ENCODE assay signal across 8 cellular contexts in genomic region chr17:42980766-42981397, GRCh38. TPM values are rescaled to one million over a fixed set of nuclear protein-coding genes. Genes with fewer than 3 reads are reported as not detected.
DNase-seq lines count a peak whose midpoint lies in the region; ATAC-seq and TF ChIP-seq lines count a peak whose summit lies in the region.

No MANE protein-coding gene starts in this region.

- H3K4me2 ChIP-seq in IMR-90 (ENCODE audit: low read depth, low read length) (peak overlapping the region; percentile 99), parathyroid adenoma (ENCODE audit: low read length) (peak overlapping the region; percentile 99)

- no peak overlapping the region; the same call in 1 of the 2 replicates for H4K91ac ChIP-seq in IMR-90 (ENCODE audit: insufficient read depth, low read depth, low read length)

- no TSS peak for BruUV-seq in IMR-90 (replicated peaks; lab: Mats Ljungman, UMichigan)

- dilution Hi-C loops in IMR-90 (cut with HindIII; ENCODE audit: low sequenced_read_pairs, unreplicated experiment): no loop called here

- H2AK5ac ChIP-seq in IMR-90 (ENCODE audit: low read depth, low read length): peak overlapping the region; percentile 11

- peaks cover 34% of the 10 kb centered on the region for H3K79me2 ChIP-seq in parathyroid adenoma

- H3K79me1 ChIP-seq in IMR-90 (ENCODE audit: low read depth in 1 of 2, low read length in 2 of 2): peaks cover 0 to 58% of the 10 kb centered on the region in 2 experiments; a peak in 3 of 4 replicates

- H3K27ac Mint-ChIP-seq in CD8-positive, alpha-beta memory T cell: peak overlapping the region; percentile 76 to 99 (median 96)

- H3K14ac ChIP-seq in IMR-90 (replicated peaks; ENCODE audit: low read depth, low read length): peak overlapping the region; percentile 17

- TF ChIP-seq CTCF in IMR-90 (conservative IDR thresholded peaks at IDR 0.05; ENCODE audit: low read depth, low read length): no peak
- peak; percentile 32 for TF ChIP-seq CTCF in parathyroid adenoma (IDR thresholded peaks at IDR 0.05)
- no peak for TF ChIP-seq CTCF in uterus (IDR thresholded peaks at IDR 0.05)

- peak overlapping the region; percentile 99 for H2AK9ac ChIP-seq in IMR-90 (replicated peaks; ENCODE audit: low read depth, low read length, poor library complexity)

- peak overlapping the region; percentile 89 to 99 (median 96) for H3K4me3 Mint-ChIP-seq in CD8-positive, alpha-beta memory T cell

- H2BK5ac ChIP-seq in IMR-90 (ENCODE audit: low read depth, low read length, poor library complexity, severe bottlenecking): peak overlapping the region; percentile 50

- H4K5ac ChIP-seq in IMR-90 (ENCODE audit: low read depth, low read length): peak overlapping the region; percentile 4; the same call in 1 of the 2 replicates

- peak overlapping the region; percentile 43; the same call in 1 of the 2 replicates for H3K4ac ChIP-seq in IMR-90 (ENCODE audit: low read depth, low read length)

- no peak overlapping the region for H3K18ac ChIP-seq in IMR-90 (ENCODE audit: low read depth, low read length)

- peak overlapping the region; percentile 50 for H3K56ac ChIP-seq in IMR-90 (ENCODE audit: extremely low read depth, insufficient read depth, low read length)

- DNase-seq in CD8-positive, alpha-beta memory T cell: peak; percentile 42 to 65 (median 59)
- DNase-seq in IMR-90: peak; percentile 64
- DNase-seq in SJCRH30: peak; percentile 40 to 55
- DNase-seq in activated naive CD4-positive, alpha-beta T cell treated with Interleukin-2 at 50 U/mL for 16 hours: peak; percentile 71
- peak; percentile 32 to 91 (median 68) for DNase-seq in head of caudate nucleus
- peak in 1 of 2 donors; percentile 36 for DNase-seq in uterus

- no peaks in the 10 kb centered on the region for H3K9me3 Mint-ChIP-seq in CD8-positive, alpha-beta memory T cell

- no peak overlapping the region for H2BK20ac ChIP-seq in IMR-90 (ENCODE audit: low read depth, low read length)

- peak overlapping the region; percentile 81 for H3K23ac ChIP-seq in IMR-90 (ENCODE audit: low read depth, low read length)

- H3K9me1 ChIP-seq in IMR-90 (ENCODE audit: insufficient read depth, low read length): peaks cover 18% of the 10 kb centered on the region

- intact Hi-C loops in IMR-90 (cut with micrococcal nuclease): no loop called here
- intact Hi-C loops in head of caudate nucleus (cut with DNase I): no loop called here
- intact Hi-C loops in uterus (cut with DNase I; ENCODE audit: low total_unique reads): no loop called here

- POLR2A ChIA-PET in CD8-positive, alpha-beta memory T cell (lab: Charles Lee): interaction anchor here (1.0 kb wide), 1 partner anchor 17 kb away, joined by 10 read pairs; the partner anchor contains the start of gene RPL27
- POLR2A ChIA-PET in IMR-90 (lab: Charles Lee; ENCODE audit: unreplicated experiment): interaction anchor here (2.0 kb wide), 1 partner anchor 17 kb away, joined by 6 read pairs; the partner anchor contains the start of gene RPL27

- TF ChIP-seq RAD21 in IMR-90 (IDR thresholded peaks at IDR 0.05; ENCODE audit: low read length): peak; percentile 21; the same call in 1 of the 2 replicates

- 3% methylated on average over 23 of the region's 67 CpGs; no CpG with 5 or more reads in 1 of the 2 experiments for WGBS in IMR-90 (ENCODE audit: extremely low coverage in 2 of 2, insufficient read length in 1 of 2), 2 experiments

- H4K20me1 ChIP-seq in IMR-90 (ENCODE audit: insufficient read depth, low read length): peaks cover 10% of the 10 kb centered on the region; the same call in 1 of the 2 replicates

- in situ Hi-C loops in IMR-90 (cut with MboI; ENCODE audit: low sequenced_read_pairs): loop anchor here (25.0 kb wide), 1 partner anchor 381 kb away; no protein-coding TSS in a partner anchor

- H3K4me1 ChIP-seq in CD8-positive, alpha-beta memory T cell (ENCODE audit: insufficient read depth, low read length): peaks cover 20% of the 10 kb centered on the region
- H3K4me1 ChIP-seq in IMR-90 (ENCODE audit: control insufficient read depth, insufficient read depth, low read length): peaks cover 6% of the 10 kb centered on the region
- 0 out of 2 replicates have a peak, but pooled peaks cover 6% of the 10 kb centered on the region for H3K4me1 ChIP-seq in SJCRH30
- peaks cover 3% of the 10 kb centered on the region for H3K4me1 ChIP-seq in parathyroid adenoma
- no peaks in the 10 kb centered on the region for H3K4me1 ChIP-seq in uterus

- H2AFZ ChIP-seq in IMR-90 (replicated peaks; ENCODE audit: low read length, poor library complexity) (peak overlapping the region; percentile 99), parathyroid adenoma (peak overlapping the region; percentile 93)

- H3K4me1 Mint-ChIP-seq in CD8-positive, alpha-beta memory T cell: peaks cover 27 to 49% (median 34%) of the 10 kb centered on the region in 3 donors

- ATAC-seq in GM21360 (IDR thresholded peaks at IDR 0.05; ENCODE audit: unreplicated experiment) (peak; percentile 47), IMR-90 (ENCODE audit: low read depth) (peak; percentile 66)

- H3K36me3 Mint-ChIP-seq in CD8-positive, alpha-beta memory T cell: peaks cover 0 to 34% (median 2%) of the 10 kb centered on the region in 3 donors

- no peak overlapping the region for H2BK15ac ChIP-seq in IMR-90 (ENCODE audit: low read depth, low read length)

- H3K36me3 ChIP-seq in CD8-positive, alpha-beta memory T cell (ENCODE audit: insufficient read depth, low read length): no peaks in the 10 kb centered on the region
- peaks cover 2% of the 10 kb centered on the region for H3K36me3 ChIP-seq in IMR-90 (ENCODE audit: control insufficient read depth, insufficient read depth, low read length)
- no peaks in the 10 kb centered on the region for H3K36me3 ChIP-seq in SJCRH30
- H3K36me3 ChIP-seq in parathyroid adenoma (ENCODE audit: control insufficient read depth, insufficient read depth, low read length): no peaks in the 10 kb centered on the region
- no peaks in the 10 kb centered on the region for H3K36me3 ChIP-seq in uterus

- TF ChIP-seq POLR2A in IMR-90 (IDR thresholded peaks at IDR 0.05; ENCODE audit: low read depth, low read length) (peak; percentile 30; the same call in 1 of the 2 replicates), uterus (IDR thresholded peaks at IDR 0.05) (no peak)

- H3K9ac ChIP-seq in IMR-90 (ENCODE audit: low read depth, low read length) (peak overlapping the region; percentile 75), parathyroid adenoma (peak overlapping the region; percentile 64)

- CTCF ChIA-PET in CD8-positive, alpha-beta memory T cell (lab: Charles Lee): interaction anchor here (0.6 to 3.5 kb wide), 3 partner anchors 10 to 44 kb away, joined by 3 to 12 read pairs (median 3); partner anchors contain the start of gene RPL27
- CTCF ChIA-PET in IMR-90 (lab: Yijun Ruan, JAX): no interaction called here

- peak overlapping the region in 1 of 2 experiments; percentile 70; a peak in 3 of 4 replicates for H4K8ac ChIP-seq in IMR-90 (ENCODE audit: low read depth in 2 of 2, low read length in 2 of 2)

- no peak overlapping the region for H2BK120ac ChIP-seq in IMR-90 (ENCODE audit: low read depth, low read length)

- peaks cover 0 to 5% of the 10 kb centered on the region in 2 donors for H3K27me3 Mint-ChIP-seq in CD8-positive, alpha-beta memory T cell

- no peaks in the 10 kb centered on the region for H3K27me3 ChIP-seq in CD8-positive, alpha-beta memory T cell (ENCODE audit: insufficient read depth, low read length, poor library complexity, severe bottlenecking)
- H3K27me3 ChIP-seq in IMR-90 (ENCODE audit: control insufficient read depth, insufficient read depth, low read length) (no peaks in the 10 kb centered on the region), SJCRH30 (no peaks in the 10 kb centered on the region), parathyroid adenoma (ENCODE audit: control insufficient read depth, insufficient read depth, low read length) (no peaks in the 10 kb centered on the region), uterus (no peaks in the 10 kb centered on the region)

- peak overlapping the region; percentile 70 for H3K27ac ChIP-seq in CD8-positive, alpha-beta memory T cell (ENCODE audit: low read depth, low read length)
- peak overlapping the region; percentile 74 for H3K27ac ChIP-seq in IMR-90 (ENCODE audit: insufficient read depth, low read length)
- H3K27ac ChIP-seq in SJCRH30: no peak overlapping the region; the same call in 1 of the 2 replicates
- H3K27ac ChIP-seq in parathyroid adenoma: peak overlapping the region; percentile 85
- peak overlapping the region; percentile 58 to 74 for H3K27ac ChIP-seq in uterus

- peak overlapping the region; percentile 88 for H3K4me3 ChIP-seq in CD8-positive, alpha-beta memory T cell (ENCODE audit: low read length)
- peak overlapping the region; percentile 76 for H3K4me3 ChIP-seq in IMR-90 (ENCODE audit: insufficient read depth, low read depth, low read length)
- peak overlapping the region; percentile 84 for H3K4me3 ChIP-seq in SJCRH30
- peak overlapping the region; percentile 93 for H3K4me3 ChIP-seq in parathyroid adenoma (ENCODE audit: low read depth, low read length)
- peak overlapping the region; percentile 54 to 87 for H3K4me3 ChIP-seq in uterus

- H3K9me3 ChIP-seq in CD8-positive, alpha-beta memory T cell (ENCODE audit: low read length): no peaks in the 10 kb centered on the region
- H3K9me3 ChIP-seq in IMR-90 (ENCODE audit: control insufficient read depth, insufficient read depth, low read length): no peaks in the 10 kb centered on the region
- H3K9me3 ChIP-seq in SJCRH30 (replicated peaks): no peaks in the 10 kb centered on the region
- H3K9me3 ChIP-seq in parathyroid adenoma (ENCODE audit: control insufficient read depth, low read length): no peaks in the 10 kb centered on the region
- H3K9me3 ChIP-seq in uterus: no peaks in the 10 kb centered on the region

RNA-seq across cellular contexts. Expression of gene RUNDC1, which starts 0.5 kb away (rescaled TPM):
- total RNA-seq in CD8-positive, alpha-beta memory T cell: 10 to 100 TPM; 12.8 to 13.1 TPM
- 22.4 TPM for polyA plus RNA-seq in CD8-positive, alpha-beta memory T cell
- total RNA-seq in IMR-90 (2012; rRNA removed): 7.0 and 8.1 TPM in 2 replicates
- 7.4 and 7.9 TPM in 2 replicates for polyA plus RNA-seq in IMR-90 (2012; rRNA removed)
- 6.5 and 6.6 TPM in 2 replicates for polyA plus RNA-seq in IMR-90 (2012; cell fraction: cytosol; rRNA removed)
- polyA plus RNA-seq in IMR-90 (2012; cell fraction: nucleus; rRNA removed; ENCODE audit: low replicate concordance): 6.6 and 7.1 TPM in 2 replicates
- total RNA-seq in SJCRH30 (2014; rRNA removed; shearing (Covaris generic)): 10.8 and 11.9 TPM in 2 replicates
- 10 to 100 TPM; 10.8 to 18.3 (median 13.1) TPM for total RNA-seq in uterus

RNA-seq across cellular contexts. Expression of gene PTGES3L, which starts 1.0 kb away (rescaled TPM):
- total RNA-seq in CD8-positive, alpha-beta memory T cell: under 1 TPM; 0.37 to 0.55 TPM
- polyA plus RNA-seq in CD8-positive, alpha-beta memory T cell: not detected
- total RNA-seq in IMR-90 (2012; rRNA removed): 1.4 and 2.2 TPM in 2 replicates
- 1.7 and 2.4 TPM in 2 replicates for polyA plus RNA-seq in IMR-90 (2012; rRNA removed)
- polyA plus RNA-seq in IMR-90 (2012; cell fraction: cytosol; rRNA removed): 0.36 and 1.3 TPM in 2 replicates
- 2.6 and 3.4 TPM in 2 replicates for polyA plus RNA-seq in IMR-90 (2012; cell fraction: nucleus; rRNA removed; ENCODE audit: low replicate concordance)
- 5.5 TPM in 2 replicates for total RNA-seq in SJCRH30 (2014; rRNA removed; shearing (Covaris generic))
- total RNA-seq in uterus: 1 to 10 TPM in 2 of 4 donors, under 1 TPM in 1, not detected in 1; 0.51 to 3.7 (median 1.2) TPM

RNA-seq across cellular contexts. Expression of gene AARSD1, which starts 16.6 kb away (rescaled TPM):
- 100 to 1,000 TPM in 1 of 2 experiments, 10 to 100 TPM in 1; 99.1 to 102 TPM for total RNA-seq in CD8-positive, alpha-beta memory T cell
- 39.4 TPM for polyA plus RNA-seq in CD8-positive, alpha-beta memory T cell
- total RNA-seq in IMR-90 (2012; rRNA removed): 55.0 and 58.9 TPM in 2 replicates
- polyA plus RNA-seq in IMR-90 (2012; rRNA removed): 53.0 and 58.9 TPM in 2 replicates
- 31.5 and 39.6 TPM in 2 replicates for polyA plus RNA-seq in IMR-90 (2012; cell fraction: cytosol; rRNA removed)
- 69.7 and 125 TPM in 2 replicates for polyA plus RNA-seq in IMR-90 (2012; cell fraction: nucleus; rRNA removed; ENCODE audit: low replicate concordance)
- total RNA-seq in SJCRH30 (2014; rRNA removed; shearing (Covaris generic)): 21.9 and 29.4 TPM in 2 replicates
- total RNA-seq in uterus: 10 to 100 TPM in 3 of 4 donors, 1 to 10 TPM in 1; 5.6 to 69.9 (median 32.6) TPM

RNA-seq across cellular contexts. Expression of gene RPL27, which starts 17.3 kb away (rescaled TPM):
- 1,000 to 10,000 TPM; 1,412 to 1,428 TPM for total RNA-seq in CD8-positive, alpha-beta memory T cell
- polyA plus RNA-seq in CD8-positive, alpha-beta memory T cell: 1,922 TPM
- 1,595 and 1,663 TPM in 2 replicates for total RNA-seq in IMR-90 (2012; rRNA removed)
- polyA plus RNA-seq in IMR-90 (2012; rRNA removed): 2,806 and 4,622 TPM in 2 replicates
- polyA plus RNA-seq in IMR-90 (2012; cell fraction: cytosol; rRNA removed): 1,884 and 2,403 TPM in 2 replicates
- polyA plus RNA-seq in IMR-90 (2012; cell fraction: nucleus; rRNA removed; ENCODE audit: low replicate concordance): 413 and 1,434 TPM in 2 replicates
- 3,033 and 3,236 TPM in 2 replicates for total RNA-seq in SJCRH30 (2014; rRNA removed; shearing (Covaris generic))
- total RNA-seq in uterus: 1,000 to 10,000 TPM in 3 of 4 donors, 100 to 1,000 TPM in 1; 635 to 7,543 (median 1,847) TPM

RNA-seq across cellular contexts. Expression of gene IFI35, which starts 25.7 kb away (rescaled TPM):
- total RNA-seq in CD8-positive, alpha-beta memory T cell: 10 to 100 TPM; 23.2 to 24.0 TPM
- 73.2 TPM for polyA plus RNA-seq in CD8-positive, alpha-beta memory T cell
- total RNA-seq in IMR-90 (2012; rRNA removed): 13.1 and 17.0 TPM in 2 replicates
- 15.0 and 15.8 TPM in 2 replicates for polyA plus RNA-seq in IMR-90 (2012; rRNA removed)
- polyA plus RNA-seq in IMR-90 (2012; cell fraction: cytosol; rRNA removed): 24.0 and 28.4 TPM in 2 replicates
- polyA plus RNA-seq in IMR-90 (2012; cell fraction: nucleus; rRNA removed; ENCODE audit: low replicate concordance): 20.7 and 29.0 TPM in 2 replicates
- 0.33 TPM in 1 of 2 replicates, not detected in the other for total RNA-seq in SJCRH30 (2014; rRNA removed; shearing (Covaris generic))
- total RNA-seq in uterus: 10 to 100 TPM in 2 of 4 donors, 1 to 10 TPM in 2; 5.9 to 31.4 (median 10.0) TPM
